15 cellular contexts compared by ENCODE assay signal in genomic region chr12:130787445-130788410, GRCh38. TPM values are rescaled to one million over a fixed set of nuclear protein-coding genes. Genes with fewer than 3 reads are reported as not detected.
A peak's percentile ranks its signal among the peaks of the same experiment; 100 is the strongest.
DNase-seq lines count a peak whose midpoint lies in the region; ATAC-seq and TF ChIP-seq lines count a peak whose summit lies in the region.
"Had no signal": no experiment of that assay in that cellular context is flagged by ENCODE, and none has a peak within 500 bp of the region (broad histone marks: within the 10 kb centered on the region; RNA-seq: fewer than 3 reads in every experiment).

No MANE protein-coding gene starts in this region.

- H3K4me3 ChIP-seq in choroid plexus epithelial cell (ENCODE audit: low read depth, low read length): no peak overlapping the region
- peak overlapping the region; percentile 22; the same call in 1 of the 2 replicates for H3K4me3 ChIP-seq in iPS-18c (ENCODE audit: insufficient read depth, low read depth, low read length)
- no peak overlapping the region for H3K4me3 ChIP-seq in MM.1S (ENCODE audit: low read length)
- H3K4me3 ChIP-seq: gastrocnemius medialis had no signal

- no peaks in the 10 kb centered on the region for H4K20me1 ChIP-seq in MM.1S (ENCODE audit: insufficient read depth, low read length)

- H3K4me1 ChIP-seq in MM.1S (ENCODE audit: low read length): no peaks in the 10 kb centered on the region
- H3K4me1 ChIP-seq: gastrocnemius medialis had no signal

- no peaks in the 10 kb centered on the region for H3K36me3 ChIP-seq in MM.1S (replicated peaks; ENCODE audit: insufficient read depth, low read length)
- H3K36me3 ChIP-seq: gastrocnemius medialis had no signal

- no peaks in the 10 kb centered on the region for H3K27me3 ChIP-seq in MM.1S (replicated peaks; ENCODE audit: insufficient read depth, low read length)
- H3K27me3 ChIP-seq: gastrocnemius medialis had no signal

- no peaks in the 10 kb centered on the region for H3F3A ChIP-seq in MM.1S (ENCODE audit: insufficient read depth, low read length)

- no peak overlapping the region for H2AFZ ChIP-seq in MM.1S (ENCODE audit: low read length)

- intact Hi-C loops in sciatic nerve (cut with DNase I): no loop called here

- DNase-seq in NCI-H526 (lab: John Stamatoyannopoulos, UW) (peak; percentile 33 to 73), choroid plexus epithelial cell (ENCODE audit: low read depth) (peak; percentile 79), sciatic nerve (ENCODE audit: low spot score) (no peak), mesenteric fat pad (ENCODE audit: low spot score) (no peak), HK-2 (ENCODE audit: unreplicated experiment) (no peak), D341Med (ENCODE audit: low spot score) (no peak), MM.1S (no peak)
- DNase-seq: activated CD8-positive, alpha-beta memory T cell treated with anti-CD3 and anti-CD28 coated beads, Interleukin-2, amount 10 ng/mL, durations not matched to agents 7 days and 5 days; activated naive CD4-positive, alpha-beta T cell treated with anti-CD3 and anti-CD28 coated beads for 36 hours; DMS79; gastrocnemius medialis; NCI-H345; stimulated activated naive CD4-positive, alpha-beta T cell treated with Interleukin-2 at 50 U/mL for 16 hours had no signal

- H3K9ac ChIP-seq in MM.1S (ENCODE audit: low read length): no peak overlapping the region

- no peaks in the 10 kb centered on the region for H3K9me2 ChIP-seq in MM.1S (replicated peaks; ENCODE audit: insufficient read depth, low read length)

- ATAC-seq in sciatic nerve: peak; percentile 26
- ATAC-seq: activated CD8-positive, alpha-beta memory T cell treated with anti-CD3 and anti-CD28 coated beads, Interleukin-2, amount 10 ng/mL, durations not matched to agents 7 days and 5 days; gastrocnemius medialis had no signal

- H3K4me2 ChIP-seq in MM.1S (ENCODE audit: low read depth, low read length): no peak overlapping the region

- no peak overlapping the region for H3K27ac ChIP-seq in MM.1S (ENCODE audit: low read length)
- H3K27ac ChIP-seq: C4-2B, gastrocnemius medialis had no signal

- H3K9me3 ChIP-seq in iPS-18c (ENCODE audit: control insufficient read depth, insufficient read depth, low read length) (peaks cover 2% of the 10 kb centered on the region), MM.1S (replicated peaks; ENCODE audit: insufficient read depth, low read length) (no peaks in the 10 kb centered on the region)
- H3K9me3 ChIP-seq: gastrocnemius medialis had no signal

- no peak for TF ChIP-seq CTCF in choroid plexus epithelial cell (conservative IDR thresholded peaks at IDR 0.05; ENCODE audit: low read depth, low read length)
- TF ChIP-seq CTCF in MM.1S (IDR thresholded peaks at IDR 0.05; ENCODE audit: low read length): no peak

- no peaks in the 10 kb centered on the region for H3K79me2 ChIP-seq in MM.1S (ENCODE audit: low read length)

RNA-seq across cellular contexts. Expression of gene STX2, which starts 51.3 kb away (rescaled TPM):
- total RNA-seq in sciatic nerve: 35.0 TPM
- 29.7 TPM for total RNA-seq in mesenteric fat pad

Comparison
In these comparisons a context has a peak if more than half of its experiments do, and no peak if none do; other contexts are left out.
1. DNase-seq: peak in NCI-H526 (2 of 2) and choroid plexus epithelial cell (single experiment); none in sciatic nerve (single experiment), mesenteric fat pad (single experiment), HK-2 (single experiment), D341Med (single experiment) and MM.1S (single experiment).